15 cellular contexts compared by ENCODE assay signal in the genomic region with DNA sequence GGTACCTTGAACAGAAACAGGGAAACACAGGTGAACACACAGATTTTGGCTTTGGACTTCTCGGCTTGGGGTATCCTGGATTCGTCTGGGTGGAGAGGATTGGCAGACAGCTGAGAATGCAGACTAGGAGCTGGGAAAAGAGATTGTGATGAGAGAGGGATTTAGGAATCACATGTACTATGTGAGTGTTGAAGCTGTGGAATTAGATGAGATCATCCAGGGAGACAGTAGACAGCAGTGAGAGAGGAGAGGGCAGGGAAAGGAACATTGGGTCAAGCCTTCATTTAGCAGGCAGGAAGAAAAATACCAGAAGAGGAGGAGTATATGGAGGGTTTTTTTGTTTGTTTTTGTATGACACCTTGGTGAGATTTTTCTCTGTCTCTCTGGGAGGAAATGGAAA.
DNase-seq lines count a peak whose midpoint lies in the region; ATAC-seq, FAIRE-seq and TF ChIP-seq lines count a peak whose summit lies in the region.
"Had no signal": no experiment of that assay in that cellular context is flagged by ENCODE, and none has a peak within 500 bp of the region (broad histone marks: within the 10 kb centered on the region; RNA-seq: fewer than 3 reads in every experiment).

No MANE protein-coding gene starts in this region.

- H3K4me1 Mint-ChIP-seq in type B pancreatic cell (ENCODE audit: unreplicated experiment), result no peaks in the 10 kb centered on the region
- H3K4me1 Mint-ChIP-seq: immature natural killer cell had no signal

- intact Hi-C loops in left ventricle myocardium inferior (cut with micrococcal nuclease), result no loop called here
- intact Hi-C loops in psoas muscle (cut with DNase I), result no loop called here

- TF ChIP-seq CTCF in bronchial epithelial cell (IDR thresholded peaks at IDR 0.05; ENCODE audit: insufficient read depth, low read length, severe bottlenecking), result no peak
- TF ChIP-seq CTCF in left ventricle myocardium inferior (IDR thresholded peaks at IDR 0.05; ENCODE audit: borderline replicate concordance), result no peak
- no peak for TF ChIP-seq CTCF in psoas muscle (IDR thresholded peaks at IDR 0.05)
- TF ChIP-seq CTCF in type B pancreatic cell (conservative IDR thresholded peaks at IDR 0.05), result no peak

- FAIRE-seq in bronchial epithelial cell (lab: Jason Lieb, UNC), result no peak

- no peaks in the 10 kb centered on the region for H3K36me3 Mint-ChIP-seq in type B pancreatic cell
- H3K36me3 Mint-ChIP-seq: immature natural killer cell had no signal

- H3K27ac Mint-ChIP-seq in type B pancreatic cell, result no peak overlapping the region
- H3K27ac Mint-ChIP-seq: activated T-helper 2 cell treated with anti-CD3 and anti-CD28 coated beads, Interferon-gamma antibody, Interleukin-2, Interleukin-4, amounts not matched to agents 10 μg/mL and 5 μg/mL and 100 μg/mL, durations not matched to agents 14 hours and 24 hours and 36 hours; immature natural killer cell had no signal

- no peaks in the 10 kb centered on the region for H3K9me3 Mint-ChIP-seq in type B pancreatic cell
- H3K9me3 Mint-ChIP-seq: activated T-helper 2 cell treated with anti-CD3 and anti-CD28 coated beads, Interferon-gamma antibody, Interleukin-2, Interleukin-4, amounts not matched to agents 10 μg/mL and 5 μg/mL and 100 μg/mL, durations not matched to agents 14 hours and 24 hours and 36 hours had no signal

- H3K36me3 ChIP-seq in bronchial epithelial cell (ENCODE audit: control insufficient read depth, insufficient read depth, low read length) (no peaks in the 10 kb centered on the region), left ventricle myocardium inferior (no peaks in the 10 kb centered on the region), psoas muscle (ENCODE audit: insufficient read depth in 1 of 2, low read depth in 1 of 2) (no peaks in the 10 kb centered on the region), HAP-1 (replicated peaks) (no peaks in the 10 kb centered on the region)
- H3K36me3 ChIP-seq: BLaER1, spleen had no signal

- H3K27ac ChIP-seq in left ventricle myocardium inferior (replicated peaks) (peak overlapping the region; percentile 63), psoas muscle (no peak overlapping the region)
- H3K27ac ChIP-seq: BLaER1, spleen, VCaP had no signal

- H3K4me3 Mint-ChIP-seq in type B pancreatic cell, result no peak overlapping the region
- H3K4me3 Mint-ChIP-seq: immature natural killer cell had no signal

- H3K4me1 ChIP-seq in left ventricle myocardium inferior, result peaks cover 24% of the 10 kb centered on the region
- peaks cover 5% of the 10 kb centered on the region for H3K4me1 ChIP-seq in psoas muscle
- peaks cover 14% of the 10 kb centered on the region for H3K4me1 ChIP-seq in HAP-1
- H3K4me1 ChIP-seq: BLaER1 had no signal

- ATAC-seq in psoas muscle, result peak; percentile 27 to 88 (median 59)
- no peak for ATAC-seq in HG03097 (IDR thresholded peaks at IDR 0.05; ENCODE audit: low FRiP score, unreplicated experiment)
- ATAC-seq: PC-3 had no signal

- H3K27me3 ChIP-seq in bronchial epithelial cell (ENCODE audit: control insufficient read depth, insufficient read depth, low read length) (no peaks in the 10 kb centered on the region), left ventricle myocardium inferior (ENCODE audit: low read depth) (no peaks in the 10 kb centered on the region), psoas muscle (ENCODE audit: insufficient read depth in 3 of 3, low read length in 2 of 3) (no peaks in the 10 kb centered on the region), HAP-1 (ENCODE audit: low read depth) (no peaks in the 10 kb centered on the region)
- H3K27me3 ChIP-seq: BLaER1, spleen had no signal

- in situ Hi-C loops in HAP-1 (cut with MboI; ENCODE audit: low sequenced_read_pairs), result no loop called here

- H3K4me3 ChIP-seq in bronchial epithelial cell (ENCODE audit: low read depth, low read length), result no peak overlapping the region
- H3K4me3 ChIP-seq in left ventricle myocardium inferior, result no peak overlapping the region
- H3K4me3 ChIP-seq in psoas muscle, result no peak overlapping the region
- H3K4me3 ChIP-seq in HAP-1, result no peak overlapping the region
- H3K4me3 ChIP-seq: BLaER1, spleen had no signal

- WGBS in psoas muscle, 3 donors, result 39 to 50% (median 47%) methylated on average over 2 of the region's 2 CpGs

- peaks cover 2% of the 10 kb centered on the region for H3K27me3 Mint-ChIP-seq in type B pancreatic cell

- DNase-seq in EL (peak; percentile 66), bronchial epithelial cell (ENCODE audit: low read depth) (peak; percentile 58), left ventricle myocardium inferior (no peak), psoas muscle (no peak), HAP-1 (ENCODE audit: low spot score in 2 of 2) (no peak), NCI-H1694 (lab: John Stamatoyannopoulos, UW) (no peak), type B pancreatic cell (ENCODE audit: extremely low spot score, unreplicated experiment) (no peak)
- DNase-seq: immature natural killer cell, NCI-H1930, PC-3, spleen had no signal

- H3K9me3 ChIP-seq in left ventricle myocardium inferior (replicated peaks) (peaks cover 15% of the 10 kb centered on the region), psoas muscle (no peaks in the 10 kb centered on the region), HAP-1 (no peaks in the 10 kb centered on the region)

Comparison
In these comparisons a context has a peak if more than half of its experiments do, and no peak if none do; other contexts are left out.
1. DNase-seq: peak in EL (single experiment) and bronchial epithelial cell (single experiment); none in left ventricle myocardium inferior (single experiment), psoas muscle (0 of 2), HAP-1 (0 of 2), NCI-H1694 (single experiment) and type B pancreatic cell (single experiment).